In the genomic region with DNA sequence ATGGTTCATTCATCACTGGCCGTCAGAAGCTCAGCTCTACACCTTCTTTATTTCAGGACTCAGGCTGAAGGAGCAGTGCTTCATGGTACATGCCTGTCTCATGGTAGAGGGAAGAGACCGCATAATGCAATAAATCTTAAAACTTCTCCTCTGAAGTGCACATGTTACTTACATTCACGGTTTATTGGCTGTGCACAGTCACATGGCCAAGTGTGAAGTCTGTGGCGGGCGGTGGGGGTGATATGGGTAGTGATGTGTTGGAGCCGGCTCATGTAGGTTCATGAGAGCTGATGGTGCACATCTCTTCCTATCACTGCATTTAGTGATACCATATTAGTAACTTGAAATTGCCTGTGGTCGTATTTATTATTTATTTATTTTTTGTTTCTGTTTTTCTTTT, we compare ENCODE assay signal across 26 cellular contexts.
"Had no signal": no experiment of that assay in that cellular context is flagged by ENCODE, and none has a peak within 500 bp of the region (broad histone marks: within the 10 kb centered on the region; RNA-seq: fewer than 3 reads in every experiment).

No MANE protein-coding gene starts in this region.

- DNase-seq: dermis blood vessel endothelial cell; dorsolateral prefrontal cortex; effector CD8-positive, alpha-beta T cell; effector memory CD8-positive, alpha-beta T cell; endodermal cell; erythroblast; esophagus squamous epithelium; foreskin fibroblast; gastrocnemius medialis; glutamatergic neuron; heart right ventricle; hippocampal formation; left cardiac atrium; left lung; left ventricle myocardium superior; lower lobe of right lung; mesenchymal stem cell; mucosa of descending colon; naive B cell had no signal

- H3K27me3 ChIP-seq: dorsolateral prefrontal cortex, esophagus squamous epithelium, gastrocnemius medialis, heart right ventricle, left lung had no signal

- H3K9me3 ChIP-seq: esophagus squamous epithelium, gastrocnemius medialis, lower lobe of right lung, mucosa of descending colon had no signal

- H3K4me1 ChIP-seq: esophagus squamous epithelium, gastrocnemius medialis, left lung, lower lobe of right lung had no signal

- H3K36me3 ChIP-seq: gastrocnemius medialis had no signal

- ATAC-seq: effector memory CD8-positive, alpha-beta T cell; esophagus mucosa; gastrocnemius medialis; left lung; lower lobe of right lung; mucosa of descending colon had no signal

- H3K27ac ChIP-seq: coronary artery, dorsolateral prefrontal cortex, epithelial cell of prostate, esophagus squamous epithelium, gastrocnemius medialis, heart right ventricle, left lung, lower lobe of right lung had no signal

- H3K4me3 ChIP-seq: coronary artery, dorsolateral prefrontal cortex, esophagus squamous epithelium, gastrocnemius medialis, heart right ventricle, left lung, lower lobe of right lung, mucosa of descending colon had no signal

- FAIRE-seq: colon, endometrium, islet of Langerhans, keratinocyte had no signal
